9 cellular contexts compared by ENCODE assay signal in the genomic region with DNA sequence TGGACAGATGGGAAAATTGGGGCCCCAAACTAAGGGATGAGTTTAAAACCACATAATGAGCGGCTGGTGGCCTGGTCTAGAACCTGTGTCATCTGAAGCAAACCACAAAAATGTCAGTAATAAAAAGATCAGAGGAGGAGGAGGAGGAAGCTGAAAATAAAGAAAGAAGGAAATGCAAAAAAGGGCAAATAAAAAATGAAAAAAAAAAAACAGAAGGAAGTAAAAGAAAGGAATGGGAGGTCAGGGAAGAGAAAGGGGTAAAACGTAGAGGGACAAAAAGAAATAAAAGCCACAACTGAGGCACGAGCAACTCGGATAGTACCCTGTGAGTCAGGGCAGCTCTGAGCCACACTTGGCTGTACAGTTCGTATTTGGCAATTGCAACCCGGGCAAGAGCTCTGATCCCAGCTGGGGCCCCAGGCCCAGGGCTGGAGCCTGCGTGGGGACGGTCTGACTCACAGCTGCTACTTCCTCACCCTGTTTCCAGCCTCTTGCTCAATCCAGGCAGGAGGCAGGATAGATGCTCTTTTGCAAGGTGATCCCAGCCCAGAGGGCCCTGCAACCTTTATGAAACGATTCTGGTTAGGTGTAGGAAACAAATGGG.
A peak's percentile ranks its signal among the peaks of the same experiment; 100 is the strongest.
DNase-seq lines count a peak whose midpoint lies in the region; ATAC-seq and TF ChIP-seq lines count a peak whose summit lies in the region.
"Had no signal": no experiment of that assay in that cellular context is flagged by ENCODE, and none has a peak within 500 bp of the region (broad histone marks: within the 10 kb centered on the region; RNA-seq: fewer than 3 reads in every experiment).

No MANE protein-coding gene starts in this region.

- no peak overlapping the region for H3K27ac ChIP-seq in foreskin keratinocyte

- DNase-seq in GM04503 (ENCODE audit: low read depth): peak; percentile 91
- DNase-seq in SIG-M5 (lab: John Stamatoyannopoulos, UW): peak; percentile 76
- DNase-seq in foreskin keratinocyte: peak; percentile 81 to 90
- peak; percentile 72 for DNase-seq in sciatic nerve (ENCODE audit: low spot score)
- DNase-seq in activated CD8-positive, alpha-beta memory T cell treated with anti-CD3 and anti-CD28 coated beads for 24 hours: no peak
- DNase-seq in stimulated activated CD4-positive, alpha-beta T cell treated with anti-CD3 and anti-CD28 coated beads, Interleukin-4, amount 100 ng/mL, for 24 hours: no peak
- no peak for DNase-seq in SHP77 treated with DMSO at 0.1 percent for 48 hours (lab: John Stamatoyannopoulos, UW)
- DNase-seq: naive B cell had no signal

- intact Hi-C loops in sciatic nerve (cut with DNase I): no loop called here

- ATAC-seq in foreskin keratinocyte (peak; percentile 99), sciatic nerve (peak; percentile 94), GM18520 (IDR thresholded peaks at IDR 0.05; ENCODE audit: unreplicated experiment) (no peak)

- H3K4me1 ChIP-seq in foreskin keratinocyte: peaks cover 13% of the 10 kb centered on the region

- no peaks in the 10 kb centered on the region for H3K27me3 ChIP-seq in foreskin keratinocyte

- no peak for TF ChIP-seq CTCF in foreskin keratinocyte (conservative IDR thresholded peaks at IDR 0.05)

Comparison
In these comparisons a context has a peak if more than half of its experiments do, and no peak if none do; other contexts are left out.
1. DNase-seq: peak in GM04503 (single experiment), SIG-M5 (single experiment), foreskin keratinocyte (2 of 2) and sciatic nerve (single experiment); none in activated CD8-positive, alpha-beta memory T cell treated with anti-CD3 and anti-CD28 coated beads for 24 hours (single experiment), stimulated activated CD4-positive, alpha-beta T cell treated with anti-CD3 and anti-CD28 coated beads, Interleukin-4, amount 100 ng/mL, for 24 hours (single experiment) and SHP77 treated with DMSO at 0.1 percent for 48 hours (single experiment).